In genomic region chr7:101817031-101817929, GRCh38 we compare ENCODE assay signal across 8 cellular contexts. TPM values are rescaled to one million over a fixed set of nuclear protein-coding genes. Genes with fewer than 3 reads are reported as not detected.
DNase-seq lines count a peak whose midpoint lies in the region; ATAC-seq, FAIRE-seq and TF ChIP-seq lines count a peak whose summit lies in the region.

CUX1 (plus strand) TSS chr7:101817626; CDS start chr7:101817640, 14 bp downstream.

- FAIRE-seq in H54 (lab: Jason Lieb, UNC): no peak

- H3K4me3 Mint-ChIP-seq in Calu3 (ENCODE audit: low read depth, unreplicated experiment): peak within 1 kb of the TSS; percentile 71

- H3K9me3 ChIP-seq in HUES48 (ENCODE audit: control insufficient read depth, insufficient read depth, low read length): no peaks in the 10 kb centered on the region
- H3K9me3 ChIP-seq in mucosa of stomach (ENCODE audit: control insufficient read depth, low read length): no peaks in the 10 kb centered on the region
- H3K9me3 ChIP-seq in thoracic aorta: no peaks in the 10 kb centered on the region

- TF ChIP-seq POLR2A in H54 (IDR thresholded peaks at IDR 0.05; ENCODE audit: low read depth, low read length): no peak

- no peak within 1 kb of the TSS for H3K9ac ChIP-seq in HUES48 (ENCODE audit: low read depth, low read length)
- H3K9ac ChIP-seq in mucosa of stomach (ENCODE audit: low read length): peak within 1 kb of the TSS; percentile 59

- peak; percentile 11 for DNase-seq in Calu3
- peak; percentile 37 for DNase-seq in activated CD4-positive, alpha-beta T cell treated with anti-CD3 and anti-CD28 coated beads for 48 hours
- DNase-seq in thoracic aorta (ENCODE audit: low spot score): no peak
- DNase-seq in H54 (ENCODE audit: insufficient read length, low spot score): no peak
- DNase-seq in NCI-H1105 treated with DMSO at 0.1 percent for 48 hours (lab: John Stamatoyannopoulos, UW): no peak

- TF ChIP-seq CTCF in Calu3 (IDR thresholded peaks at IDR 0.05; ENCODE audit: unreplicated experiment) (no peak), thoracic aorta (IDR thresholded peaks at IDR 0.05) (no peak)

- H3K9me3 Mint-ChIP-seq in Calu3 (ENCODE audit: low read depth, unreplicated experiment): no peaks in the 10 kb centered on the region

- intact Hi-C loops in Calu3 (cut with micrococcal nuclease; ENCODE audit: unreplicated experiment): loop anchor here (10.0 kb wide), 3 partner anchors 72 to 418 kb away; no protein-coding TSS in a partner anchor

- no peak for ATAC-seq in thoracic aorta (ENCODE audit: insufficient number of reproducible peaks, low FRiP score, low read depth)

- BruUV-seq in Calu3 (replicated peaks; lab: Mats Ljungman, UMichigan): no TSS peak

- H3K36me3 Mint-ChIP-seq in Calu3 (ENCODE audit: insufficient read depth, unreplicated experiment): peaks cover 18% of the 10 kb centered on the region

- H3K27ac ChIP-seq in HUES48 (ENCODE audit: low read depth, low read length) (no peak within 1 kb of the TSS), thoracic aorta (peak within 1 kb of the TSS; percentile 74 to 87)

- H3K4me1 Mint-ChIP-seq in Calu3 (ENCODE audit: low read depth, unreplicated experiment): no peaks in the 10 kb centered on the region

- H3K27me3 ChIP-seq in HUES48 (ENCODE audit: control insufficient read depth, insufficient read depth, low read length): peaks cover 17% of the 10 kb centered on the region
- H3K27me3 ChIP-seq in mucosa of stomach (ENCODE audit: control insufficient read depth, insufficient read depth, low read length): no peaks in the 10 kb centered on the region
- no peaks in the 10 kb centered on the region for H3K27me3 ChIP-seq in thoracic aorta (replicated peaks; ENCODE audit: insufficient read depth)

- H3K4me3 ChIP-seq in HUES48 (ENCODE audit: low read depth, low read length) (peak within 1 kb of the TSS; percentile 72), mucosa of stomach (ENCODE audit: low read length) (peak within 1 kb of the TSS; percentile 41), thoracic aorta (peak within 1 kb of the TSS; percentile 89)

- H3K4me1 ChIP-seq in HUES48 (ENCODE audit: control insufficient read depth, insufficient read depth, low read length) (peaks cover 48% of the 10 kb centered on the region), mucosa of stomach (ENCODE audit: control insufficient read depth, insufficient read depth, low read length) (peaks cover 6% of the 10 kb centered on the region), thoracic aorta (ENCODE audit: control insufficient read depth in 1 of 2, low read depth in 2 of 2) (peaks cover 13 to 36% of the 10 kb centered on the region in 2 donors)

- H3K27ac Mint-ChIP-seq in Calu3 (ENCODE audit: unreplicated experiment): no peak within 1 kb of the TSS

- in situ Hi-C loops in endometrial microvascular endothelial cells (cut with HindIII; ENCODE audit: inconsistent ontology term, low pct_unique_long_range_greater_than_20kb, low sequenced_read_pairs): no loop called here

- peaks cover 4% of the 10 kb centered on the region; the same call in 1 of the 2 replicates for H3K36me3 ChIP-seq in HUES48 (ENCODE audit: control insufficient read depth, insufficient read depth, low read length)
- no peaks in the 10 kb centered on the region for H3K36me3 ChIP-seq in mucosa of stomach (ENCODE audit: control insufficient read depth, insufficient read depth, low read length)
- H3K36me3 ChIP-seq in thoracic aorta: no peaks in the 10 kb centered on the region

- no peaks in the 10 kb centered on the region for H3K27me3 Mint-ChIP-seq in Calu3 (ENCODE audit: unreplicated experiment)

- CTCF ChIA-PET in Calu3 (lab: Charles Lee): no interaction called here

RNA-seq across cellular contexts. Expression of gene CUX1, which starts in this region (rescaled TPM):
- total RNA-seq in Calu3 (2022) (54.8 and 59.8 TPM in 2 replicates), endometrial microvascular endothelial cells (ENCODE audit: inconsistent ontology term) (14.9 TPM), thoracic aorta (100 to 1,000 TPM in 1 of 2 donors, 10 to 100 TPM in 1; 85.0 to 179 TPM)

Comparison
In these comparisons a context has a peak if more than half of its experiments do, and no peak if none do; other contexts are left out.
1. DNase-seq: peak in Calu3 (single experiment) and activated CD4-positive, alpha-beta T cell treated with anti-CD3 and anti-CD28 coated beads for 48 hours (single experiment); none in thoracic aorta (single experiment), H54 (single experiment) and NCI-H1105 treated with DMSO at 0.1 percent for 48 hours (single experiment).
2. Peak in every context shown above with its lines, with median percentiles within 50 percentile points of each other: H3K4me3 ChIP-seq.